ENCODE assay signal across 8 cellular contexts in the genomic region with DNA sequence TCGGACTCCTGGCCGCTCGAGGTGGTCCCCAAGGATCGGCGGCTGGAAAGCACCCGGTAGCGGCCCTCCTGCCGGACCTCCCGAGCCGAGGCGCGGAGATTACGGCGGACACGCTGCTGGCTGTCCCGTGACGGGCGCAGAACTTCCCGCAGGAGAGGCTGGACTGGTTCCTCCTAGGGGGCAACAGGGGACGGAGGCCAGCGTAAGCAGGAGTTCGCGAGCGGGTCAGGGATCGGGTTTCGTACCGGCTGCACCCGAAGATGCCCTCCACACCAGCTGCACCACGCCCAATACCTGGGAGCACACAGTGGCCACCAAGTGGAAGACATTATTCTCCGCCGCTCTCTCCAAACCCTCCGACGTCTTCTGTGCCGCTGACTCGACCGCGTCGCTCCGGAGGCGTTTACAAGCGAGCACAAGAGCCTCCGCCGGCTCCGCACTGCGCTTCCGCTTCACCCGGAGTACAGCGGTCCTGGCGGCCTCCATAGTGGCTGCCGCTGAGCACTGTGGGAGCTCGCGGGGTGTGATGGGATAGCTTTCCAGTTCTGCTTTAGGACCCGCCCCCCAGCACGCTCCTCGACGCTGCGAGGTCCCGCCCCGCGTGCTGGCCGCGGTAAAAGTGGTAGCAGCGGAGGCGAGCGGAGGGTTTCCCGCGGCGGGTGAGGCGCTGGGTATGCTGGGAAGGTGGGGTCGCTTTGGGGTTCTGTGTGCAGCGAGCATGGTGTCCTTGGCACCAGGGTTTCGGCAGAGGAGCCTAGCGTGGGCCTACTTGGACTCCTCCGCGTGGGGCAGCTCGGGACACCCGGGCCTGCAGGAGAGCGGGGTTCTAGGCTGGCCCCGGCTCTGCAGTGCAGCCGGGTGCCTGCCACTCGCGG. TPM values are rescaled to one million over a fixed set of nuclear protein-coding genes. Genes with fewer than 3 reads are reported as not detected.
DNase-seq lines count a peak whose midpoint lies in the region; ATAC-seq and TF ChIP-seq lines count a peak whose summit lies in the region.

A gene with protein sequence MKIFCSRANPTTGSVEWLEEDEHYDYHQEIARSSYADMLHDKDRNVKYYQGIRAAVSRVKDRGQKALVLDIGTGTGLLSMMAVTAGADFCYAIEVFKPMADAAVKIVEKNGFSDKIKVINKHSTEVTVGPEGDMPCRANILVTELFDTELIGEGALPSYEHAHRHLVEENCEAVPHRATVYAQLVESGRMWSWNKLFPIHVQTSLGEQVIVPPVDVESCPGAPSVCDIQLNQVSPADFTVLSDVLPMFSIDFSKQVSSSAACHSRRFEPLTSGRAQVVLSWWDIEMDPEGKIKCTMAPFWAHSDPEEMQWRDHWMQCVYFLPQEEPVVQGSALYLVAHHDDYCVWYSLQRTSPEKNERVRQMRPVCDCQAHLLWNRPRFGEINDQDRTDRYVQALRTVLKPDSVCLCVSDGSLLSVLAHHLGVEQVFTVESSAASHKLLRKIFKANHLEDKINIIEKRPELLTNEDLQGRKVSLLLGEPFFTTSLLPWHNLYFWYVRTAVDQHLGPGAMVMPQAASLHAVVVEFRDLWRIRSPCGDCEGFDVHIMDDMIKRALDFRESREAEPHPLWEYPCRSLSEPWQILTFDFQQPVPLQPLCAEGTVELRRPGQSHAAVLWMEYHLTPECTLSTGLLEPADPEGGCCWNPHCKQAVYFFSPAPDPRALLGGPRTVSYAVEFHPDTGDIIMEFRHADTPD (plus strand): TSS at position 579 of the 875 bp plus-strand sequence. CDS start 4,961 bp downstream, outside the sequence.
A gene (minus strand): TSS at position 506 of the 875 bp plus-strand sequence. CDS start 20 bp downstream, at position 486.

- intact Hi-C loops in PC-9 (cut with micrococcal nuclease; ENCODE audit: unreplicated experiment): loop anchor here (1.0 kb wide), 1 partner anchor 45 kb away; no protein-coding TSS in a partner anchor

- peak; percentile 92 for TF ChIP-seq POLR2A in erythroblast (IDR thresholded peaks at IDR 0.05; ENCODE audit: low read length)

- peak; percentile 65 for DNase-seq in DMS53 treated with DMSO at 0.1 percent for 48 hours (lab: John Stamatoyannopoulos, UW; ENCODE audit: unreplicated experiment)
- peak; percentile 96 for DNase-seq in KBM-7
- DNase-seq in PC-9: peak; percentile 85 to 87
- DNase-seq in activated T-cell treated with anti-CD3 and anti-CD28 coated beads, Interleukin-2, amount 50 U/mL, for 1 hour: peak; percentile 87
- DNase-seq in erythroblast (lab: John Stamatoyannopoulos, UW): peak; percentile 94 to 95
- DNase-seq in stimulated activated CD8-positive, alpha-beta memory T cell treated with anti-CD3 and anti-CD28 coated beads, Interleukin-4, amount 100 ng/mL, for 48 hours: peak; percentile 93

- peaks cover 8% of the 10 kb centered on the region; the same call in 1 of the 2 replicates for H4K20me1 ChIP-seq in PC-9 (ENCODE audit: insufficient read depth)

- H3K79me2 ChIP-seq in PC-9 (ENCODE audit: low read depth): peaks cover 66% of the 10 kb centered on the region

- H3K27ac ChIP-seq in PC-9 (peak within 1 kb of the TSS; percentile 58), mucosa of rectum (ENCODE audit: low read depth in 2 of 2, low read length in 2 of 2) (peak within 1 kb of the TSS; percentile 80 to 88)

- H3K4me2 ChIP-seq in PC-9: peak within 1 kb of the TSS; percentile 99

- H3K4me1 ChIP-seq in PC-9 (replicated peaks; ENCODE audit: insufficient read depth) (peaks cover 11% of the 10 kb centered on the region), mucosa of rectum (ENCODE audit: control insufficient read depth in 2 of 2, insufficient read depth in 2 of 2, low read length in 2 of 2) (peaks cover 17 to 19% of the 10 kb centered on the region in 2 donors)

- H2AFZ ChIP-seq in PC-9: peak within 1 kb of the TSS; percentile 89

- peak; percentile 28; the same call in 1 of the 2 replicates for TF ChIP-seq CTCF in PC-9 (conservative IDR thresholded peaks at IDR 0.05)

- H3F3A ChIP-seq in PC-9 (ENCODE audit: insufficient read depth, low read depth): peaks cover 7% of the 10 kb centered on the region; the same call in 1 of the 2 replicates

- POLR2A ChIA-PET in PC-9 (lab: Charles Lee; ENCODE audit: unreplicated experiment): interaction anchor here (0.6 to 0.7 kb wide), 2 partner anchors 12 to 337 kb away, joined by 6 to 8 read pairs; no protein-coding TSS in a partner anchor

- CTCF ChIA-PET in PC-9 (lab: Charles Lee): interaction anchor here (1.2 kb wide), 1 partner anchor 47 kb away, joined by 6 read pairs; a partner anchor contains a TSS

- H3K27me3 ChIP-seq in PC-9 (ENCODE audit: insufficient read depth, low read depth): no peaks in the 10 kb centered on the region
- H3K27me3 ChIP-seq in mucosa of rectum (ENCODE audit: control insufficient read depth in 2 of 2, insufficient read depth in 2 of 2, low read length in 2 of 2): no peaks in the 10 kb centered on the region

- H3K4me3 ChIP-seq in PC-9: peak within 1 kb of the TSS; percentile 89
- H3K4me3 ChIP-seq in mucosa of rectum (ENCODE audit: low read length in 2 of 2): peak within 1 kb of the TSS; percentile 90 to 98

- no TSS peak for BruUV-seq in PC-9 (replicated peaks; lab: Mats Ljungman, UMichigan)

- peak within 1 kb of the TSS; percentile 80 to 97 for H3K9ac ChIP-seq in mucosa of rectum (ENCODE audit: low read depth in 1 of 2, low read length in 2 of 2)

- H3K36me3 ChIP-seq in PC-9 (ENCODE audit: low read depth) (0 out of 2 replicates have a peak, but pooled peaks cover 6% of the 10 kb centered on the region), mucosa of rectum (ENCODE audit: control insufficient read depth in 2 of 2, insufficient read depth in 2 of 2, low read length in 2 of 2) (peaks cover 5 to 28% of the 10 kb centered on the region in 2 donors)

- in situ Hi-C loops in KBM-7 (cut with MboI; ENCODE audit: low pct_unique_long_range_greater_than_20kb, low sequenced_read_pairs): no loop called here

- no peaks in the 10 kb centered on the region for H3K9me3 ChIP-seq in PC-9 (ENCODE audit: insufficient read depth, low read depth)
- no peaks in the 10 kb centered on the region for H3K9me3 ChIP-seq in mucosa of rectum (ENCODE audit: control insufficient read depth in 2 of 2, low read length in 2 of 2)

- no peaks in the 10 kb centered on the region for H3K9me2 ChIP-seq in PC-9 (ENCODE audit: insufficient read depth)

- ATAC-seq in GM21723 (IDR thresholded peaks at IDR 0.05; ENCODE audit: unreplicated experiment): peak; percentile 98

RNA-seq across cellular contexts. Expression of the first gene that starts in this region (rescaled TPM):
- total RNA-seq in PC-9 (2021): 47.5 and 65.7 TPM in 2 replicates

RNA-seq across cellular contexts. Expression of the second gene that starts in this region (rescaled TPM):
- 14.2 and 17.2 TPM in 2 replicates for total RNA-seq in PC-9 (2021)

Comparison
In these comparisons a context has a peak if more than half of its experiments do, and no peak if none do; other contexts are left out.
1. Peak in every context shown above with its lines: DNase-seq, ATAC-seq, H3K4me3 ChIP-seq and H3K27ac ChIP-seq.